In genomic region chr16:59654455-59654854, GRCh38 we compare ENCODE assay signal across 23 cellular contexts.
"Had no signal": no experiment of that assay in that cellular context is flagged by ENCODE, and none has a peak within 500 bp of the region (broad histone marks: within the 10 kb centered on the region; RNA-seq: fewer than 3 reads in every experiment).

No MANE protein-coding gene starts in this region.

- H3K4me3 ChIP-seq: colonic mucosa, coronary artery, dorsolateral prefrontal cortex, esophagus squamous epithelium, gastrocnemius medialis, gastroesophageal sphincter, heart left ventricle, heart right ventricle had no signal

- DNase-seq: colonic mucosa; cortex of kidney; dermis blood vessel endothelial cell; dorsolateral prefrontal cortex; effector CD4-positive, alpha-beta T cell; effector CD8-positive, alpha-beta T cell; effector memory CD4-positive, alpha-beta T cell; effector memory CD8-positive, alpha-beta T cell; erythroblast; esophagus squamous epithelium; foreskin fibroblast; foreskin keratinocyte; foreskin melanocyte; gastrocnemius medialis; glutamatergic neuron; head of caudate nucleus; heart left ventricle; heart right ventricle had no signal

- H3K27ac Mint-ChIP-seq: dendritic cell treated with granulocyte-macrophage colony-stimulating factor and Interleukin-4, amounts not matched to agents 40 ng/mL and 50 ng/mL, for 4 days; effector memory CD8-positive, alpha-beta T cell had no signal

- H3K4me1 ChIP-seq: colonic mucosa, foreskin keratinocyte, gastrocnemius medialis, heart left ventricle, heart right ventricle had no signal

- H3K4me3 Mint-ChIP-seq: dendritic cell treated with granulocyte-macrophage colony-stimulating factor and Interleukin-4, amounts not matched to agents 40 ng/mL and 50 ng/mL, for 4 days; effector memory CD8-positive, alpha-beta T cell had no signal

- H3K27ac ChIP-seq: colonic mucosa, coronary artery, dorsolateral prefrontal cortex, epithelial cell of prostate, esophagus squamous epithelium, foreskin keratinocyte, gastrocnemius medialis, heart left ventricle, heart right ventricle had no signal

- ATAC-seq: effector memory CD8-positive, alpha-beta T cell; esophagus mucosa; foreskin keratinocyte; gastrocnemius medialis; gastroesophageal sphincter; heart left ventricle; heart right ventricle had no signal

- H3K27me3 Mint-ChIP-seq: dendritic cell treated with granulocyte-macrophage colony-stimulating factor and Interleukin-4, amounts not matched to agents 40 ng/mL and 50 ng/mL, for 4 days; effector memory CD8-positive, alpha-beta T cell had no signal

- H3K27me3 ChIP-seq: colonic mucosa, esophagus squamous epithelium, foreskin keratinocyte, gastrocnemius medialis, gastroesophageal sphincter, heart left ventricle, heart right ventricle had no signal

- H3K9me3 ChIP-seq: colonic mucosa, gastrocnemius medialis had no signal

- H3K36me3 ChIP-seq: colonic mucosa, esophagus squamous epithelium, gastrocnemius medialis, gastroesophageal sphincter, heart left ventricle, heart right ventricle had no signal
